15 cellular contexts compared by ENCODE assay signal in the genomic region with DNA sequence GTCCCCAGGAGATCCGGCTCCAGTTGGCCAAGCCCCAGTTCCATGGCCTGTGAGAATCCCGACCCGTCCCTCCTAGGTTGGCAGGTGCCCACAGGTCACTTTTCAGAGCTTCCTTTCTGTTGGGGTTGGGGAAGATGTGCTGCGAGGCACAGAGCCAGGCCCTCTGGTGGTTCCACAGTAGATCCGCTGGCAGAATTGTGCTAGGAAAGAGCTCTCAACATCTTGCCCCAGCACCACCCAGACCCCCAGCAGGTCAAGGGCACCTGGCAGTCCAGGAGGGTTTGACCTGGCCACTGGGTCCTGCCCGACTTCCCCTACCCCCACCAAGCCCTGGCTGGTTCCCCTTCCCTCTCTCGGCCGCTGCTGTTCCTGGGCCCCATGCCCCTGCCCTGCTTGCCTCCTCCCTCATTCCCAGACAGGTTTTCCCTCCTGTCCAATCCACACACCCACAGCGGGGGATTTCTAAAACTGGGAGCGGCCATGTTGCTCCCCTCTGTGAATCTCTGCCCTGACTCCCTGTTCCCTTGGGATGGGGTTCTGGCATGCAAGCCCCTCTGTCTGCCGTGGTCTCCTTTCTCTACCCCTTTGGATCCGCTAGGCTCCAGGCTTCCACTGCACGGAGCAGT. TPM values are rescaled to one million over a fixed set of nuclear protein-coding genes. Genes with fewer than 3 reads are reported as not detected.
DNase-seq lines count a peak whose midpoint lies in the region; ATAC-seq and TF ChIP-seq lines count a peak whose summit lies in the region.
"Had no signal": no experiment of that assay in that cellular context is flagged by ENCODE, and none has a peak within 500 bp of the region (broad histone marks: within the 10 kb centered on the region; RNA-seq: fewer than 3 reads in every experiment).

No MANE protein-coding gene starts in this region.

- H3K56ac ChIP-seq in mesendoderm (ENCODE audit: low read length), result no peak overlapping the region

- ATAC-seq in HG03520 (IDR thresholded peaks at IDR 0.05; ENCODE audit: unreplicated experiment), result no peak
- ATAC-seq: gastroesophageal sphincter had no signal

- no peak overlapping the region for H4K5ac ChIP-seq in mesendoderm (ENCODE audit: low read length)

- CTCF ChIA-PET in Calu3 (lab: Charles Lee), result interaction anchor here (0.5 to 1.2 kb wide), 3 partner anchors 11 to 175 kb away, joined by 3 to 9 read pairs (median 3); no protein-coding TSS in a partner anchor

- H3K4me1 Mint-ChIP-seq in Calu3 (ENCODE audit: low read depth, unreplicated experiment) (peaks cover 16% of the 10 kb centered on the region), chondrocyte (ENCODE audit: low read depth) (peaks cover 11% of the 10 kb centered on the region)
- H3K4me1 Mint-ChIP-seq: activated CD4-positive, alpha-beta T cell treated with anti-CD3 and anti-CD28 coated beads, Interleukin-2, amount 10 ng/mL, durations not matched to agents 24 days and 14 days had no signal

- H3K9me3 Mint-ChIP-seq in Calu3 (ENCODE audit: low read depth, unreplicated experiment), result no peaks in the 10 kb centered on the region
- no peaks in the 10 kb centered on the region for H3K9me3 Mint-ChIP-seq in chondrocyte (ENCODE audit: low read depth)
- H3K9me3 Mint-ChIP-seq: activated CD4-positive, alpha-beta T cell treated with anti-CD3 and anti-CD28 coated beads, Interleukin-2, amount 10 ng/mL, durations not matched to agents 24 days and 14 days; stimulated activated naive CD8-positive, alpha-beta T cell treated with anti-CD3 and anti-CD28 coated beads, Interleukin-15, Interleukin-2, amounts not matched to agents 100 ng/mL and 50 ng/mL, for 24 hours had no signal

- no peaks in the 10 kb centered on the region; the same call in 1 of the 2 replicates for H3K9me3 ChIP-seq in MG63
- H3K9me3 ChIP-seq: gastroesophageal sphincter, HAP-1 had no signal

- H3K27ac Mint-ChIP-seq in Calu3 (ENCODE audit: unreplicated experiment) (no peak overlapping the region), chondrocyte (ENCODE audit: unreplicated experiment) (no peak overlapping the region)
- H3K27ac Mint-ChIP-seq: activated CD4-positive, alpha-beta T cell treated with anti-CD3 and anti-CD28 coated beads, Interleukin-2, amount 10 ng/mL, durations not matched to agents 24 days and 14 days; stimulated activated naive CD8-positive, alpha-beta T cell treated with anti-CD3 and anti-CD28 coated beads, Interleukin-15, Interleukin-2, amounts not matched to agents 100 ng/mL and 50 ng/mL, for 24 hours had no signal

- no peak overlapping the region for H2BK120ac ChIP-seq in mesendoderm (ENCODE audit: low read depth, low read length)

- TF ChIP-seq CTCF in Calu3 (IDR thresholded peaks at IDR 0.05; ENCODE audit: unreplicated experiment), result peak; percentile 12
- peak; percentile 54 for TF ChIP-seq CTCF in chondrocyte (IDR thresholded peaks at IDR 0.05)

- H3K4ac ChIP-seq in mesendoderm (ENCODE audit: low read depth, low read length), result no peak overlapping the region

- no peak overlapping the region for H3K18ac ChIP-seq in mesendoderm (ENCODE audit: low read length)

- H3K4me3 ChIP-seq in MG63 (no peak overlapping the region), mesendoderm (ENCODE audit: low read length) (no peak overlapping the region)
- H3K4me3 ChIP-seq: gastroesophageal sphincter, HAP-1 had no signal

- no peak overlapping the region for H3K9ac ChIP-seq in mesendoderm (ENCODE audit: low read length)

- H3K79me2 ChIP-seq in mesendoderm (ENCODE audit: control insufficient read depth, insufficient read depth, low read length), result no peaks in the 10 kb centered on the region

- no peak overlapping the region for H3K23ac ChIP-seq in mesendoderm (ENCODE audit: low read length)

- no peaks in the 10 kb centered on the region for H3K4me1 ChIP-seq in mesendoderm (ENCODE audit: control insufficient read depth, low read depth, low read length)

- H3K4me3 Mint-ChIP-seq in Calu3 (ENCODE audit: low read depth, unreplicated experiment), result no peak overlapping the region
- H3K4me3 Mint-ChIP-seq in chondrocyte (ENCODE audit: unreplicated experiment), result no peak overlapping the region
- H3K4me3 Mint-ChIP-seq: activated CD4-positive, alpha-beta T cell treated with anti-CD3 and anti-CD28 coated beads, Interleukin-2, amount 10 ng/mL, durations not matched to agents 24 days and 14 days; stimulated activated naive CD8-positive, alpha-beta T cell treated with anti-CD3 and anti-CD28 coated beads, Interleukin-15, Interleukin-2, amounts not matched to agents 100 ng/mL and 50 ng/mL, for 24 hours had no signal

- H4K8ac ChIP-seq in mesendoderm (ENCODE audit: low read depth, low read length), result no peak overlapping the region

- intact Hi-C loops in Calu3 (cut with micrococcal nuclease; ENCODE audit: unreplicated experiment), result no loop called here

- BruUV-seq in Calu3 (replicated peaks; lab: Mats Ljungman, UMichigan), result no TSS peak

- no peak overlapping the region for H2AK5ac ChIP-seq in mesendoderm (ENCODE audit: low read length)

- no peak overlapping the region for H2BK5ac ChIP-seq in mesendoderm (ENCODE audit: low read length)

- H3K27me3 ChIP-seq in MG63 (no peaks in the 10 kb centered on the region), mesendoderm (ENCODE audit: insufficient read depth, low read length, poor library complexity) (no peaks in the 10 kb centered on the region)
- H3K27me3 ChIP-seq: gastroesophageal sphincter had no signal

- DNase-seq in Calu3 (no peak), MG63 (peak; percentile 55), chondrocyte (ENCODE audit: low spot score) (no peak), mesendoderm (peak; percentile 42), putamen (ENCODE audit: low spot score) (no peak), NCI-H128 (lab: John Stamatoyannopoulos, UW; ENCODE audit: unreplicated experiment) (no peak)
- no peak for DNase-seq in activated CD8-positive, alpha-beta memory T cell treated with anti-CD3 and anti-CD28 coated beads for 24 hours
- DNase-seq: activated CD4-positive, alpha-beta T cell treated with anti-CD3 and anti-CD28 coated beads, Interleukin-2, amount 10 ng/mL, durations not matched to agents 24 days and 14 days; NCI-H1930; stimulated activated CD4-positive, alpha-beta T cell treated with anti-CD3 and anti-CD28 coated beads, Interleukin-12 subunit alpha, Interleukin-12 subunit beta, amount 100 ng/mL, for 4 hours had no signal

- no peaks in the 10 kb centered on the region for H3K79me1 ChIP-seq in mesendoderm (ENCODE audit: low read length)

- H3K36me3 ChIP-seq in MG63 (no peaks in the 10 kb centered on the region), mesendoderm (ENCODE audit: control insufficient read depth, insufficient read depth, low read length) (no peaks in the 10 kb centered on the region)
- H3K36me3 ChIP-seq: gastroesophageal sphincter, HAP-1 had no signal

- no peak overlapping the region for H2BK15ac ChIP-seq in mesendoderm (replicated peaks; ENCODE audit: low read depth)

- H3K27me3 Mint-ChIP-seq in Calu3 (ENCODE audit: unreplicated experiment) (no peaks in the 10 kb centered on the region), chondrocyte (ENCODE audit: low read depth) (no peaks in the 10 kb centered on the region)
- H3K27me3 Mint-ChIP-seq: activated CD4-positive, alpha-beta T cell treated with anti-CD3 and anti-CD28 coated beads, Interleukin-2, amount 10 ng/mL, durations not matched to agents 24 days and 14 days; stimulated activated naive CD8-positive, alpha-beta T cell treated with anti-CD3 and anti-CD28 coated beads, Interleukin-15, Interleukin-2, amounts not matched to agents 100 ng/mL and 50 ng/mL, for 24 hours had no signal

- no peak overlapping the region for H3K27ac ChIP-seq in mesendoderm (ENCODE audit: low read depth, low read length)
- H3K27ac ChIP-seq: gastroesophageal sphincter had no signal

- H3K4me2 ChIP-seq in mesendoderm (ENCODE audit: low read length), result no peak overlapping the region

- H3K36me3 Mint-ChIP-seq in Calu3 (ENCODE audit: insufficient read depth, unreplicated experiment) (peaks cover 50% of the 10 kb centered on the region), chondrocyte (ENCODE audit: low read depth) (no peaks in the 10 kb centered on the region)

- no CpG with 5 or more reads among the region's 13 CpGs for WGBS in mesendoderm (ENCODE audit: extremely low coverage, insufficient coverage, low lambda C conversion rate)

RNA-seq across cellular contexts. Expression of gene GCAT, which starts 26.2 kb away (rescaled TPM):
- total RNA-seq in Calu3 (2022) (22.7 and 29.9 TPM in 2 replicates), chondrocyte (23.1 to 24.8 TPM (median 23.6 TPM) in 3 replicates)
- 23.6 and 39.4 TPM in 2 replicates for total RNA-seq in MG63 (2014; rRNA removed; shearing (Covaris generic); ENCODE audit: low replicate concordance)
- 6.8 TPM for polyA plus RNA-seq in mesendoderm (2013, experiment 1 of 2)
- polyA plus RNA-seq in mesendoderm (2013, experiment 2 of 2), result 6.9 TPM

RNA-seq across cellular contexts. Expression of gene GALR3, which starts 41.6 kb away (rescaled TPM):
- total RNA-seq in Calu3 (2022), result 0.31 TPM in 1 of 2 replicates, not detected in the other
- total RNA-seq in MG63 (2014; rRNA removed; shearing (Covaris generic); ENCODE audit: low replicate concordance), result not detected in 2 replicates
- total RNA-seq in chondrocyte, result 0.37 to 0.41 TPM in 2 of 3 replicates, not detected in the other
- polyA plus RNA-seq in mesendoderm (2013, experiment 1 of 2), result not detected
- 0.03 TPM for polyA plus RNA-seq in mesendoderm (2013, experiment 2 of 2)
- total RNA-seq: activated CD4-positive, alpha-beta T cell treated with anti-CD3 and anti-CD28 coated beads, Interleukin-2, amount 10 ng/mL, durations not matched to agents 24 days and 14 days; gastroesophageal sphincter; mononuclear cell had no signal

Comparison
In these comparisons a context has a peak if more than half of its experiments do, and no peak if none do; other contexts are left out.
1. DNase-seq: peak in MG63 (single experiment) and mesendoderm (single experiment); none in Calu3 (single experiment), chondrocyte (single experiment), putamen (single experiment), NCI-H128 (single experiment) and activated CD8-positive, alpha-beta memory T cell treated with anti-CD3 and anti-CD28 coated beads for 24 hours (single experiment).